In genomic region chr17:47830991-47831933, GRCh38 we compare ENCODE assay signal across 8 cellular contexts. TPM values are rescaled to one million over a fixed set of nuclear protein-coding genes. Genes with fewer than 3 reads are reported as not detected.
DNase-seq lines count a peak whose midpoint lies in the region; ATAC-seq and TF ChIP-seq lines count a peak whose summit lies in the region.

LRRC46 (plus strand) TSS chr17:47831670; CDS start chr17:47831990, 320 bp downstream.
MRPL10 (minus strand) TSS chr17:47831541; CDS start chr17:47831511, 30 bp downstream.

- peak within 1 kb of the TSS; percentile 67 for H3K9ac ChIP-seq in HUES48 (ENCODE audit: low read depth, low read length)

- H3K9me3 Mint-ChIP-seq in endothelial cell (ENCODE audit: unreplicated experiment) (no peaks in the 10 kb centered on the region), mesothelial cell of epicardium (no peaks in the 10 kb centered on the region)

- H3K27me3 Mint-ChIP-seq in endothelial cell (ENCODE audit: unreplicated experiment): peaks cover 15% of the 10 kb centered on the region
- H3K27me3 Mint-ChIP-seq in mesothelial cell of epicardium (ENCODE audit: low read depth): no peaks in the 10 kb centered on the region

- peaks cover 29% of the 10 kb centered on the region for H3K36me3 ChIP-seq in HUES48 (ENCODE audit: control insufficient read depth, insufficient read depth, low read length)

- H3K27me3 ChIP-seq in HUES48 (ENCODE audit: control insufficient read depth, insufficient read depth, low read length): no peaks in the 10 kb centered on the region

- H3K36me3 Mint-ChIP-seq in endothelial cell (ENCODE audit: low read depth, unreplicated experiment): peaks cover 23% of the 10 kb centered on the region
- H3K36me3 Mint-ChIP-seq in mesothelial cell of epicardium: peaks cover 9% of the 10 kb centered on the region

- no peaks in the 10 kb centered on the region for H3K9me3 ChIP-seq in HUES48 (ENCODE audit: control insufficient read depth, insufficient read depth, low read length)

- TF ChIP-seq CTCF in endothelial cell (IDR thresholded peaks at IDR 0.05; ENCODE audit: unreplicated experiment): no peak
- TF ChIP-seq CTCF in mesothelial cell of epicardium (IDR thresholded peaks at IDR 0.05; ENCODE audit: unreplicated experiment): no peak

- peak; percentile 91 for ATAC-seq in GM21381 (IDR thresholded peaks at IDR 0.05; ENCODE audit: unreplicated experiment)

- H3K27ac Mint-ChIP-seq in endothelial cell (ENCODE audit: unreplicated experiment) (peak within 1 kb of the TSS; percentile 97), mesothelial cell of epicardium (peak within 1 kb of the TSS; percentile 89)

- 0 out of 2 replicates have a peak, but pooled peaks cover 5% of the 10 kb centered on the region for H3K4me1 ChIP-seq in HUES48 (ENCODE audit: control insufficient read depth, insufficient read depth, low read length)

- peak within 1 kb of the TSS; percentile 84 for H3K27ac ChIP-seq in HUES48 (ENCODE audit: low read depth, low read length)

- peak within 1 kb of the TSS; percentile 96 for H3K4me3 ChIP-seq in HUES48 (ENCODE audit: low read depth, low read length)

- H3K4me1 Mint-ChIP-seq in endothelial cell (ENCODE audit: unreplicated experiment): peaks cover 56% of the 10 kb centered on the region
- H3K4me1 Mint-ChIP-seq in mesothelial cell of epicardium: peaks cover 18% of the 10 kb centered on the region

- DNase-seq in D341Med (ENCODE audit: low spot score) (peak; percentile 100), NOMO-1 treated with dmso at 0.1 percent for 144 hours (lab: John Stamatoyannopoulos, UW; ENCODE audit: unreplicated experiment) (peak; percentile 92), endothelial cell (ENCODE audit: low spot score) (peak; percentile 94), mesothelial cell of epicardium (ENCODE audit: low spot score in 2 of 2, unreplicated experiment in 2 of 2) (peak; percentile 88 to 97)
- peak; percentile 71 for DNase-seq in activated CD8-positive, alpha-beta memory T cell treated with anti-CD3 and anti-CD28 coated beads, Interleukin-2, amount 50 U/mL, for 1 hour (ENCODE audit: extremely low read depth)
- DNase-seq in stimulated activated CD8-positive, alpha-beta memory T cell treated with anti-CD3 and anti-CD28 coated beads, Interleukin-15, amount 100 ng/mL, for 4 hours (ENCODE audit: low read depth in 2 of 2): peak; percentile 83 to 84

- H3K4me3 Mint-ChIP-seq in endothelial cell (ENCODE audit: unreplicated experiment): peak within 1 kb of the TSS; percentile 98
- H3K4me3 Mint-ChIP-seq in mesothelial cell of epicardium: peak within 1 kb of the TSS; percentile 87

RNA-seq across cellular contexts. Expression of gene LRRC46, which starts in this region (rescaled TPM):
- 1.0 TPM for total RNA-seq in endothelial cell (ENCODE audit: unreplicated experiment)
- total RNA-seq in mesothelial cell of epicardium: 0.16 TPM in 1 of 3 replicates, not detected in the others

RNA-seq across cellular contexts. Expression of gene MRPL10, which starts in this region (rescaled TPM):
- total RNA-seq in endothelial cell (ENCODE audit: unreplicated experiment) (56.3 TPM), mesothelial cell of epicardium (41.0 to 46.5 TPM (median 45.6 TPM) in 3 replicates)

Comparison
In these comparisons a context has a peak if more than half of its experiments do, and no peak if none do; other contexts are left out.
1. Peak in every context shown above with its lines: DNase-seq, ATAC-seq, H3K4me3 ChIP-seq and H3K27ac ChIP-seq.